Comparison of ENCODE assay signal across 10 cellular contexts in genomic region chr11:14386895-14387480, GRCh38. TPM values are rescaled to one million over a fixed set of nuclear protein-coding genes. Genes with fewer than 3 reads are reported as not detected.
DNase-seq lines count a peak whose midpoint lies in the region; ATAC-seq, FAIRE-seq and TF ChIP-seq lines count a peak whose summit lies in the region.
"Had no signal": no experiment of that assay in that cellular context is flagged by ENCODE, and none has a peak within 500 bp of the region (broad histone marks: within the 10 kb centered on the region; RNA-seq: fewer than 3 reads in every experiment).

No MANE protein-coding gene starts in this region.

- H3K79me1 ChIP-seq in H9 (ENCODE audit: insufficient read depth, low read depth, low read length, poor library complexity, severe bottlenecking), result no peaks in the 10 kb centered on the region
- no peaks in the 10 kb centered on the region for H3K79me1 ChIP-seq in trophoblast cell (ENCODE audit: low read length)

- H2BK20ac ChIP-seq in H9 (ENCODE audit: low read depth, low read length, poor library complexity, severe bottlenecking), result no peak overlapping the region

- no peak overlapping the region for H4K12ac ChIP-seq in trophoblast cell (ENCODE audit: low read depth, low read length)

- H3K14ac ChIP-seq in H9 (ENCODE audit: insufficient read depth, low read length) (no peak overlapping the region), trophoblast cell (ENCODE audit: low read length) (no peak overlapping the region)

- H3K4me3 ChIP-seq in trophoblast cell (ENCODE audit: low read depth, low read length), result no peak overlapping the region
- H3K4me3 ChIP-seq: mucosa of descending colon had no signal

- H3K4me3 Mint-ChIP-seq in H9 (no peak overlapping the region), WTC11 (no peak overlapping the region)

- H4K8ac ChIP-seq in H9 (replicated peaks; ENCODE audit: insufficient read length, low read depth, low read length) (no peak overlapping the region), trophoblast cell (ENCODE audit: low read depth, low read length) (no peak overlapping the region)

- H3K36me3 ChIP-seq in trophoblast cell (ENCODE audit: control insufficient read depth in 1 of 2, insufficient read depth in 2 of 2, low read length in 2 of 2), result no peaks in the 10 kb centered on the region

- H3K4me1 Mint-ChIP-seq in H9 (peaks cover 16 to 27% of the 10 kb centered on the region in 2 experiments), WTC11 (peaks cover 14% of the 10 kb centered on the region)

- H2BK12ac ChIP-seq in H9 (ENCODE audit: insufficient read length, low read depth, low read length) (no peak overlapping the region), trophoblast cell (ENCODE audit: low read length) (no peak overlapping the region)

- TF ChIP-seq CTCF in H9 (conservative IDR thresholded peaks at IDR 0.05) (no peak), WTC11 (IDR thresholded peaks at IDR 0.05) (no peak)

- H4K20me1 ChIP-seq in H9 (ENCODE audit: control insufficient read depth, insufficient read depth, insufficient read length), result no peaks in the 10 kb centered on the region

- no peak overlapping the region for H2BK5ac ChIP-seq in H9 (ENCODE audit: insufficient read length, low read length)
- no peak overlapping the region for H2BK5ac ChIP-seq in trophoblast cell (ENCODE audit: low read depth, low read length, poor library complexity)

- no peak overlapping the region for H3K4ac ChIP-seq in H9 (ENCODE audit: low read depth, low read length)
- H3K4ac ChIP-seq in trophoblast cell (ENCODE audit: low read depth, low read length), result no peak overlapping the region

- DNase-seq in H9 (peak; percentile 78), WTC11 (ENCODE audit: low spot score) (peak; percentile 53), Right ventricle myocardium superior (peak; percentile 43), trophoblast cell (peak; percentile 84 to 91), HT-29 (ENCODE audit: low spot score) (no peak), HTR-8/SVneo (ENCODE audit: insufficient read length, low spot score) (no peak)
- DNase-seq: amniotic stem cell, mucosa of descending colon, NCI-H2029 had no signal

- H2BK15ac ChIP-seq in H9 (ENCODE audit: low read depth, low read length), result no peak overlapping the region

- H3K79me2 ChIP-seq in H9 (ENCODE audit: insufficient read depth, low read length), result no peaks in the 10 kb centered on the region
- H3K79me2 ChIP-seq in trophoblast cell (ENCODE audit: control insufficient read depth, insufficient read depth, low read length, poor library complexity), result no peaks in the 10 kb centered on the region

- H3K23me2 ChIP-seq in H9 (ENCODE audit: insufficient read length, low read depth, low read length, poor library complexity, severe bottlenecking), result no peaks in the 10 kb centered on the region

- H3K36me3 Mint-ChIP-seq in H9 (ENCODE audit: insufficient read depth in 1 of 3, low read depth in 3 of 3) (no peaks in the 10 kb centered on the region), WTC11 (no peaks in the 10 kb centered on the region)

- H2AFZ ChIP-seq in H9 (ENCODE audit: low read length) (no peak overlapping the region), trophoblast cell (ENCODE audit: insufficient read depth, low read length, poor library complexity) (no peak overlapping the region)

- H3K4me1 ChIP-seq in H9 (ENCODE audit: insufficient read depth, low read length) (0 out of 2 replicates have a peak, but pooled peaks cover 3% of the 10 kb centered on the region), trophoblast cell (ENCODE audit: control insufficient read depth in 1 of 2, insufficient read depth in 2 of 2, low read length in 2 of 2) (no peaks in the 10 kb centered on the region)

- H3T11ph ChIP-seq in H9 (ENCODE audit: low read length), result no peak overlapping the region

- H4K5ac ChIP-seq in H9 (ENCODE audit: insufficient read length, low read depth, low read length), result no peak overlapping the region

- no peak for FAIRE-seq in HTR-8/SVneo (lab: Jason Lieb, UNC)

- H3K9ac ChIP-seq in H9 (ENCODE audit: extremely low read depth, insufficient read length, low read length) (no peak overlapping the region), trophoblast cell (ENCODE audit: low read length) (no peak overlapping the region)

- H3K4me2 ChIP-seq in H9 (ENCODE audit: insufficient read depth, insufficient read length, low read length), result no peak overlapping the region
- no peak overlapping the region for H3K4me2 ChIP-seq in trophoblast cell (ENCODE audit: low read length)

- POLR2A ChIA-PET in WTC11 (lab: Charles Lee), result interaction anchor here (0.7 to 1.0 kb wide), 2 partner anchors 26 to 59 kb away, joined by 3 to 4 read pairs; no protein-coding TSS in a partner anchor

- no peak overlapping the region for H2BK120ac ChIP-seq in H9 (ENCODE audit: low read depth, low read length, poor library complexity, severe bottlenecking)
- H2BK120ac ChIP-seq in trophoblast cell (ENCODE audit: insufficient read depth, low read length, poor library complexity), result no peak overlapping the region

- H3K18ac ChIP-seq in H9 (ENCODE audit: insufficient read length, low read depth, low read length), result no peak overlapping the region
- no peak overlapping the region for H3K18ac ChIP-seq in trophoblast cell (ENCODE audit: low read length)

- H3K9me3 Mint-ChIP-seq in H9 (no peaks in the 10 kb centered on the region), WTC11 (no peaks in the 10 kb centered on the region)

- ATAC-seq in WTC11 (peak; percentile 94), Right ventricle myocardium superior (ENCODE audit: poor library complexity) (peak; percentile 58), GM18505 (IDR thresholded peaks at IDR 0.05; ENCODE audit: unreplicated experiment) (no peak)
- ATAC-seq: mucosa of descending colon had no signal

- no peak overlapping the region for H2AK5ac ChIP-seq in H9 (ENCODE audit: insufficient read length, low read length)
- no peak overlapping the region for H2AK5ac ChIP-seq in trophoblast cell (ENCODE audit: low read length)

- H3K9me3 ChIP-seq in H9 (ENCODE audit: control insufficient read depth, low read depth, low read length), result no peaks in the 10 kb centered on the region
- no peaks in the 10 kb centered on the region for H3K9me3 ChIP-seq in trophoblast cell (ENCODE audit: insufficient read depth, low read depth, low read length)
- H3K9me3 ChIP-seq: mucosa of descending colon had no signal

- H3K27me3 Mint-ChIP-seq in H9 (ENCODE audit: low read depth) (peaks cover 26% of the 10 kb centered on the region), WTC11 (ENCODE audit: low read depth) (peaks cover 11% of the 10 kb centered on the region)

- WGBS in H9 (ENCODE audit: extremely low coverage, insufficient read length, low lambda C conversion rate), result no CpG with 5 or more reads among the region's 4 CpGs
- no CpG with 5 or more reads among the region's 4 CpGs for WGBS in trophoblast cell (ENCODE audit: extremely low coverage, insufficient coverage, insufficient read length)

- H3K27ac ChIP-seq in H9 (ENCODE audit: insufficient read length, low read depth, low read length) (no peak overlapping the region), trophoblast cell (ENCODE audit: low read depth, low read length) (no peak overlapping the region)

- H3K27ac Mint-ChIP-seq in H9, result no peak overlapping the region; a peak in 1 of 7 replicates
- H3K27ac Mint-ChIP-seq in WTC11, result no peak overlapping the region

- H3K23ac ChIP-seq in H9 (ENCODE audit: insufficient read length, low read depth, low read length) (no peak overlapping the region), trophoblast cell (ENCODE audit: low read length) (no peak overlapping the region)

- no peak overlapping the region for H4K91ac ChIP-seq in H9 (ENCODE audit: insufficient read length, low read depth, low read length)
- H4K91ac ChIP-seq in trophoblast cell (ENCODE audit: low read depth, low read length), result no peak overlapping the region

- TF ChIP-seq POLR2A in GM18505 (IDR thresholded peaks at IDR 0.05; ENCODE audit: borderline replicate concordance, extremely low read depth, insufficient read depth, insufficient read length), result no peak

- CTCF ChIA-PET in WTC11 (lab: Charles Lee), result interaction anchor here (0.6 to 2.0 kb wide), 11 partner anchors 11 to 86 kb away, joined by 3 to 15 read pairs (median 6); no protein-coding TSS in a partner anchor

- H3K27me3 ChIP-seq in H9 (ENCODE audit: insufficient read depth, low read length), result no peaks in the 10 kb centered on the region
- H3K27me3 ChIP-seq in trophoblast cell (ENCODE audit: insufficient read depth, low read length), result no peaks in the 10 kb centered on the region

- no peak overlapping the region for H3K56ac ChIP-seq in H9 (ENCODE audit: insufficient read length, low read depth, low read length)

- intact Hi-C loops in Right ventricle myocardium superior (cut with DNase I), result no loop called here

TF ChIP-seq in WTC11, 78 proteins besides CTCF, POLR2A, EP300 and RAD21 (continues in another document):
- TF ChIP-seq CREM (CRISPR knock-in tag; IDR thresholded peaks at IDR 0.05) (no peak), USF2 (CRISPR knock-in tag; IDR thresholded peaks at IDR 0.05) (peak; percentile 49), ZNF512 (CRISPR knock-in tag; IDR thresholded peaks at IDR 0.05; ENCODE audit: borderline replicate concordance) (no peak)

RNA-seq across cellular contexts. Expression of gene RRAS2, which starts 28.0 kb away (rescaled TPM):
- total RNA-seq in H9 (2021) (154 and 158 TPM in 2 replicates), WTC11 (2021) (161 to 164 TPM (median 164 TPM) in 3 replicates), Right ventricle myocardium superior (26.5 TPM)
- 51.8 and 54.1 TPM in 2 replicates for polyA plus RNA-seq in trophoblast cell (2013)
- total RNA-seq in HT-29 (2014; rRNA removed; shearing (Covaris generic)), result 74.8 and 78.3 TPM in 2 replicates

Comparison
In these comparisons a context has a peak if more than half of its experiments do, and no peak if none do; other contexts are left out.
1. DNase-seq: peak in H9 (single experiment), WTC11 (single experiment), Right ventricle myocardium superior (single experiment) and trophoblast cell (2 of 2); none in HT-29 (single experiment) and HTR-8/SVneo (single experiment).